8 cellular contexts compared by ENCODE assay signal in genomic region chr9:128683340-128684064, GRCh38. TPM values are rescaled to one million over a fixed set of nuclear protein-coding genes. Genes with fewer than 3 reads are reported as not detected.
A peak's percentile ranks its signal among the peaks of the same experiment; 100 is the strongest.
DNase-seq lines count a peak whose midpoint lies in the region; ATAC-seq and TF ChIP-seq lines count a peak whose summit lies in the region.

No MANE protein-coding gene starts in this region.

- peak; percentile 58 for DNase-seq in activated CD4-positive, alpha-beta T cell treated with anti-CD3 and anti-CD28 coated beads for 36 hours
- no peak for DNase-seq in activated CD4-positive, alpha-beta T cell treated with anti-CD3 and anti-CD28 coated beads, Interleukin-2, amount 50 U/mL, for 1 hour
- peak; percentile 38 to 58 for DNase-seq in Kasumi-1 (lab: John Stamatoyannopoulos, UW)
- peak; percentile 65 for DNase-seq in activated T-cell treated with anti-CD3 and anti-CD28 coated beads, Interleukin-2, amount 50 U/mL, for 24 hours
- DNase-seq in cardiac muscle cell (ENCODE audit: low read depth in 1 of 2, low spot score in 1 of 2) = peak; percentile 44 to 89
- peak; percentile 55 to 70 for DNase-seq in trophoblast cell
- DNase-seq in NCI-H446 (lab: John Stamatoyannopoulos, UW) = no peak

- H3K4me3 Mint-ChIP-seq in activated CD4-positive, alpha-beta T cell treated with anti-CD3 and anti-CD28 coated beads for 36 hours = peak overlapping the region; percentile 95
- H3K4me3 Mint-ChIP-seq in activated T-cell treated with anti-CD3 and anti-CD28 coated beads, Interleukin-2, amount 50 U/mL, for 24 hours = peak overlapping the region; percentile 93

- intact Hi-C loops in activated CD4-positive, alpha-beta T cell treated with anti-CD3 and anti-CD28 coated beads for 36 hours (cut with DNase I, micrococcal nuclease) = loop anchor here (1.0 to 2.0 kb wide), 7 partner anchors 27 to 264 kb away; partner anchors contain the start of genes DYNC2I2 (in 2 of the 2), DOLK (in 1 of the 2), NUP188 (in 1 of the 2) and ODF2 (in 1 of the 2)

- peak overlapping the region; percentile 96 for H3K27ac Mint-ChIP-seq in activated CD4-positive, alpha-beta T cell treated with anti-CD3 and anti-CD28 coated beads for 36 hours
- peak overlapping the region; percentile 94 for H3K27ac Mint-ChIP-seq in activated T-cell treated with anti-CD3 and anti-CD28 coated beads, Interleukin-2, amount 50 U/mL, for 24 hours

- H2AK5ac ChIP-seq in trophoblast cell (ENCODE audit: low read length) = peak overlapping the region; percentile 36

- H3K4me3 ChIP-seq in cardiac muscle cell (peak overlapping the region; percentile 41), trophoblast cell (ENCODE audit: low read depth, low read length) (peak overlapping the region; percentile 74)

- H4K91ac ChIP-seq in trophoblast cell (ENCODE audit: low read depth, low read length) = peak overlapping the region; percentile 63

- no peaks in the 10 kb centered on the region for H3K9me3 ChIP-seq in cardiac muscle cell (ENCODE audit: low read depth)
- no peaks in the 10 kb centered on the region for H3K9me3 ChIP-seq in trophoblast cell (ENCODE audit: insufficient read depth, low read depth, low read length)

- peaks cover 13% of the 10 kb centered on the region for H3K79me1 ChIP-seq in trophoblast cell (ENCODE audit: low read length)

- H3K27ac ChIP-seq in cardiac muscle cell (peak overlapping the region; percentile 79), trophoblast cell (ENCODE audit: low read depth, low read length) (peak overlapping the region; percentile 83)

- H3K23ac ChIP-seq in trophoblast cell (ENCODE audit: low read length) = no peak overlapping the region

- peak overlapping the region; percentile 79 for H4K12ac ChIP-seq in trophoblast cell (ENCODE audit: low read depth, low read length)

- peak overlapping the region; percentile 80 for H3K9ac ChIP-seq in trophoblast cell (ENCODE audit: low read length)

- H3K4ac ChIP-seq in trophoblast cell (ENCODE audit: low read depth, low read length) = peak overlapping the region; percentile 32

- H4K8ac ChIP-seq in trophoblast cell (ENCODE audit: low read depth, low read length) = peak overlapping the region; percentile 72

- H3K4me1 Mint-ChIP-seq in activated CD4-positive, alpha-beta T cell treated with anti-CD3 and anti-CD28 coated beads for 36 hours = peaks cover 46% of the 10 kb centered on the region
- peaks cover 50% of the 10 kb centered on the region for H3K4me1 Mint-ChIP-seq in activated T-cell treated with anti-CD3 and anti-CD28 coated beads, Interleukin-2, amount 50 U/mL, for 24 hours (ENCODE audit: low read depth)

- peaks cover 11% of the 10 kb centered on the region for H3K79me2 ChIP-seq in trophoblast cell (ENCODE audit: control insufficient read depth, insufficient read depth, low read length, poor library complexity)

- H3K14ac ChIP-seq in trophoblast cell (ENCODE audit: low read length) = peak overlapping the region; percentile 52

- H2BK5ac ChIP-seq in trophoblast cell (ENCODE audit: low read depth, low read length, poor library complexity) = peak overlapping the region; percentile 49

- CTCF ChIA-PET in activated CD4-positive, alpha-beta T cell treated with anti-CD3 and anti-CD28 coated beads for 36 hours (lab: Charles Lee) = interaction anchor here (0.6 to 1.8 kb wide), 3 partner anchors 10 to 19 kb away, joined by 3 to 13 read pairs (median 4); partner anchors contain the start of gene PKN3

- H3K9me3 Mint-ChIP-seq in activated CD4-positive, alpha-beta T cell treated with anti-CD3 and anti-CD28 coated beads for 36 hours (ENCODE audit: low read depth) = no peaks in the 10 kb centered on the region
- H3K9me3 Mint-ChIP-seq in activated T-cell treated with anti-CD3 and anti-CD28 coated beads, Interleukin-2, amount 50 U/mL, for 24 hours = no peaks in the 10 kb centered on the region

- H3K4me2 ChIP-seq in trophoblast cell (ENCODE audit: low read length) = peak overlapping the region; percentile 91

- H3K4me1 ChIP-seq in cardiac muscle cell (ENCODE audit: low read depth) = peaks cover 19% of the 10 kb centered on the region
- H3K4me1 ChIP-seq in trophoblast cell (ENCODE audit: control insufficient read depth in 1 of 2, insufficient read depth in 2 of 2, low read length in 2 of 2) = peaks cover 6 to 12% of the 10 kb centered on the region in 2 experiments

- TF ChIP-seq CTCF in cardiac muscle cell (IDR thresholded peaks at IDR 0.05; ENCODE audit: low read depth, low read length) = no peak

- H3K27me3 Mint-ChIP-seq in activated CD4-positive, alpha-beta T cell treated with anti-CD3 and anti-CD28 coated beads for 36 hours = no peaks in the 10 kb centered on the region
- H3K27me3 Mint-ChIP-seq in activated T-cell treated with anti-CD3 and anti-CD28 coated beads, Interleukin-2, amount 50 U/mL, for 24 hours = no peaks in the 10 kb centered on the region

- WGBS in trophoblast cell (ENCODE audit: extremely low coverage, insufficient coverage, insufficient read length) = no CpG with 5 or more reads among the region's 21 CpGs

- H2BK120ac ChIP-seq in trophoblast cell (ENCODE audit: insufficient read depth, low read length, poor library complexity) = peak overlapping the region; percentile 67

- H2AFZ ChIP-seq in trophoblast cell (ENCODE audit: insufficient read depth, low read length, poor library complexity) = peak overlapping the region; percentile 2

- H3K27me3 ChIP-seq in cardiac muscle cell (no peaks in the 10 kb centered on the region), trophoblast cell (ENCODE audit: insufficient read depth, low read length) (no peaks in the 10 kb centered on the region)

- peaks cover 12% of the 10 kb centered on the region for H3K36me3 Mint-ChIP-seq in activated CD4-positive, alpha-beta T cell treated with anti-CD3 and anti-CD28 coated beads for 36 hours (ENCODE audit: low read depth)
- H3K36me3 Mint-ChIP-seq in activated T-cell treated with anti-CD3 and anti-CD28 coated beads, Interleukin-2, amount 50 U/mL, for 24 hours (ENCODE audit: low read depth) = peaks cover 34% of the 10 kb centered on the region

- no peak overlapping the region for H2BK12ac ChIP-seq in trophoblast cell (ENCODE audit: low read length)

- H3K18ac ChIP-seq in trophoblast cell (ENCODE audit: low read length) = no peak overlapping the region

- no peaks in the 10 kb centered on the region for H3K36me3 ChIP-seq in cardiac muscle cell
- peaks cover 0 to 2% of the 10 kb centered on the region in 2 experiments for H3K36me3 ChIP-seq in trophoblast cell (ENCODE audit: control insufficient read depth in 1 of 2, insufficient read depth in 2 of 2, low read length in 2 of 2)

- POLR2A ChIA-PET in activated CD4-positive, alpha-beta T cell treated with anti-CD3 and anti-CD28 coated beads for 36 hours (lab: Charles Lee) = interaction anchor here (0.6 to 1.4 kb wide), 6 partner anchors 26 to 398 kb away, joined by 3 to 5 read pairs (median 3); partner anchors contain the start of genes SPTAN1 and ZDHHC12

- ATAC-seq in activated CD4-positive, alpha-beta T cell treated with anti-CD3 and anti-CD28 coated beads for 36 hours = no peak
- no peak for ATAC-seq in HG02571 (IDR thresholded peaks at IDR 0.05; ENCODE audit: unreplicated experiment)

RNA-seq across cellular contexts. Expression of gene SET, which starts 5.5 kb away (rescaled TPM):
- 100 to 1,000 TPM; 673 to 682 TPM for total RNA-seq in activated CD4-positive, alpha-beta T cell treated with anti-CD3 and anti-CD28 coated beads for 36 hours
- 335 and 481 TPM in 2 replicates for total RNA-seq in cardiac muscle cell
- 227 and 262 TPM in 2 replicates for polyA plus RNA-seq in cardiac muscle cell
- polyA plus RNA-seq in trophoblast cell (2013) = 357 and 372 TPM in 2 replicates

RNA-seq across cellular contexts. Expression of gene PKN3, which starts 18.8 kb away (rescaled TPM):
- total RNA-seq in activated CD4-positive, alpha-beta T cell treated with anti-CD3 and anti-CD28 coated beads for 36 hours = 10 to 100 TPM; 14.6 to 14.9 TPM
- 13.8 and 17.9 TPM in 2 replicates for total RNA-seq in cardiac muscle cell
- polyA plus RNA-seq in cardiac muscle cell = 13.4 and 13.5 TPM in 2 replicates
- polyA plus RNA-seq in trophoblast cell (2013) = 7.5 and 7.7 TPM in 2 replicates

RNA-seq across cellular contexts. Expression of gene DYNC2I2, which starts 26.9 kb away (rescaled TPM):
- total RNA-seq in activated CD4-positive, alpha-beta T cell treated with anti-CD3 and anti-CD28 coated beads for 36 hours = 10 to 100 TPM; 26.7 to 35.7 TPM
- 77.2 and 94.9 TPM in 2 replicates for total RNA-seq in cardiac muscle cell
- 81.7 and 119 TPM in 2 replicates for polyA plus RNA-seq in cardiac muscle cell
- polyA plus RNA-seq in trophoblast cell (2013) = 19.9 and 21.1 TPM in 2 replicates

RNA-seq across cellular contexts. Expression of gene ZDHHC12, which starts 40.4 kb away (rescaled TPM):
- total RNA-seq in activated CD4-positive, alpha-beta T cell treated with anti-CD3 and anti-CD28 coated beads for 36 hours = 10 to 100 TPM; 45.3 to 49.5 TPM
- 58.7 and 87.1 TPM in 2 replicates for total RNA-seq in cardiac muscle cell
- polyA plus RNA-seq in cardiac muscle cell = 47.4 and 68.3 TPM in 2 replicates
- 35.3 and 35.7 TPM in 2 replicates for polyA plus RNA-seq in trophoblast cell (2013)

Comparison
In these comparisons a context has a peak if more than half of its experiments do, and no peak if none do; other contexts are left out.
1. DNase-seq: peak in activated CD4-positive, alpha-beta T cell treated with anti-CD3 and anti-CD28 coated beads for 36 hours (single experiment), Kasumi-1 (2 of 2), activated T-cell treated with anti-CD3 and anti-CD28 coated beads, Interleukin-2, amount 50 U/mL, for 24 hours (single experiment), cardiac muscle cell (2 of 2) and trophoblast cell (2 of 2); none in activated CD4-positive, alpha-beta T cell treated with anti-CD3 and anti-CD28 coated beads, Interleukin-2, amount 50 U/mL, for 1 hour (single experiment) and NCI-H446 (0 of 2).